In genomic region chr2:96404446-96405373, GRCh38 we compare ENCODE assay signal across 10 cellular contexts.
DNase-seq lines count a peak whose midpoint lies in the region; ATAC-seq and TF ChIP-seq lines count a peak whose summit lies in the region.
"Had no signal": no experiment of that assay in that cellular context is flagged by ENCODE, and none has a peak within 500 bp of the region (broad histone marks: within the 10 kb centered on the region; RNA-seq: fewer than 3 reads in every experiment).

No MANE protein-coding gene starts in this region.

- peak overlapping the region; percentile 69 for H3K27ac ChIP-seq in cingulate gyrus (ENCODE audit: low read depth, low read length)

- H3K4me1 Mint-ChIP-seq in neural crest cell, result peaks cover 30% of the 10 kb centered on the region

- TF ChIP-seq CTCF in neural crest cell (conservative IDR thresholded peaks at IDR 0.05), result no peak

- no peak overlapping the region for H3K4me3 Mint-ChIP-seq in neural crest cell
- H3K4me3 Mint-ChIP-seq: CD4-positive, alpha-beta T cell had no signal

- H3K27ac Mint-ChIP-seq in neural crest cell (ENCODE audit: unreplicated experiment), result peak overlapping the region; percentile 31

- H3K36me3 Mint-ChIP-seq in neural crest cell (ENCODE audit: low read depth), result no peaks in the 10 kb centered on the region

- H3K27me3 Mint-ChIP-seq in neural crest cell (ENCODE audit: low read depth), result no peaks in the 10 kb centered on the region
- H3K27me3 Mint-ChIP-seq: CD4-positive, alpha-beta T cell had no signal

- peak; percentile 94 for DNase-seq in DMS 273 (lab: John Stamatoyannopoulos, UW; ENCODE audit: unreplicated experiment)
- peak; percentile 38 for DNase-seq in NCI-H2029 treated with DMSO at 0.1 percent for 48 hours (lab: John Stamatoyannopoulos, UW)
- no peak for DNase-seq in neural crest cell (ENCODE audit: low read depth, low spot score)
- no peak for DNase-seq in sciatic nerve (ENCODE audit: low spot score)
- DNase-seq in activated CD4-positive, alpha-beta T cell treated with anti-CD3 and anti-CD28 coated beads for 1 hour, result no peak
- no peak for DNase-seq in T-helper 1 cell
- no peak for DNase-seq in stimulated activated naive CD4-positive, alpha-beta T cell treated with Interleukin-2 at 50 U/mL for 16 hours (lab: John Stamatoyannopoulos, UW)
- DNase-seq: CD4-positive, alpha-beta T cell had no signal

- no peak for ATAC-seq in sciatic nerve
- ATAC-seq: Panc1 had no signal

- intact Hi-C loops in sciatic nerve (cut with DNase I), result loop anchor here (5.0 kb wide), 1 partner anchor 103 kb away; the partner anchor contains the start of gene NEURL3

- H3K9me3 Mint-ChIP-seq in neural crest cell, result no peaks in the 10 kb centered on the region
- H3K9me3 Mint-ChIP-seq: CD4-positive, alpha-beta T cell had no signal

Comparison
In these comparisons a context has a peak if more than half of its experiments do, and no peak if none do; other contexts are left out.
1. DNase-seq: peak in DMS 273 (single experiment) and NCI-H2029 treated with DMSO at 0.1 percent for 48 hours (single experiment); none in neural crest cell (single experiment), sciatic nerve (single experiment), activated CD4-positive, alpha-beta T cell treated with anti-CD3 and anti-CD28 coated beads for 1 hour (single experiment), T-helper 1 cell (0 of 5) and stimulated activated naive CD4-positive, alpha-beta T cell treated with Interleukin-2 at 50 U/mL for 16 hours (single experiment).